41 cellular contexts compared by ENCODE assay signal in the genomic region with DNA sequence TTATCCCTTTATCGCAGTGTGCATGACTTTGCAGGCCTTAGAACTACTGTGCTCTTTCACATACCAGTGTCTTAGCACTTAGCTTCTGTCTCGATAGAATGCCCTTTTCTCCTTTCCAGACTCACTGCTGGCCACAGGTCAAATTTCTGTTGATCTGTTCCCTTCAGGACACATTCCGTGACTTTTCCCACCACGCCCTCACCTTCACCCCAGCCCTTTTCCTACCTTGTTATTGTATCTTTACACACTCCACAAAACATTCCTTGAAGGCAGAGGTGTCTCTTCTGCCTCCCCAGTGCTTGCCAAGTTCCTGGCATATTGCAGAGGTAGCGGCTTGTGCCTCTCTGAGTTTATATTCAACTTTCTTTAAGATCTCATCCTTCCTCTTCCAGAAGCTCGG. TPM values are rescaled to one million over a fixed set of nuclear protein-coding genes. Genes with fewer than 3 reads are reported as not detected.
A peak's percentile ranks its signal among the peaks of the same experiment; 100 is the strongest.
DNase-seq lines count a peak whose midpoint lies in the region; ATAC-seq and TF ChIP-seq lines count a peak whose summit lies in the region.
"Had no signal": no experiment of that assay in that cellular context is flagged by ENCODE, and none has a peak within 500 bp of the region (broad histone marks: within the 10 kb centered on the region; RNA-seq: fewer than 3 reads in every experiment).

No MANE protein-coding gene starts in this region.

- intact Hi-C loops in transverse colon (cut with DNase I; ENCODE audit: low total_unique reads) (no loop called here), sciatic nerve (cut with DNase I) (no loop called here)

- H3K27ac ChIP-seq in Peyer's patch (peak overlapping the region in 2 of 4 donors; percentile 20 to 69), endodermal cell (ENCODE audit: low read depth, low read length) (no peak overlapping the region), transverse colon (peak overlapping the region; percentile 32 to 63 (median 62))
- no peak overlapping the region for H3K27ac ChIP-seq in effector memory CD4-positive, alpha-beta T cell (ENCODE audit: insufficient read depth, low read length, poor library complexity, severe bottlenecking)
- H3K27ac ChIP-seq: HL-60, SJCRH30, thoracic aorta, uterus, WERI-Rb-1 had no signal

- no peak overlapping the region for H3K9ac ChIP-seq in endodermal cell (ENCODE audit: extremely low read depth, low read length, poor library complexity, severe bottlenecking)

- no peak for ATAC-seq in sciatic nerve
- ATAC-seq: activated naive CD4-positive, alpha-beta T cell treated with anti-CD3 and anti-CD28 coated beads, Interleukin-2, amount 50 U/mL, for 72 hours; esophagus mucosa; GM12878; naive thymus-derived CD8-positive, alpha-beta T cell had no signal

- peaks cover 0 to 24% (median 11%) of the 10 kb centered on the region in 4 donors for H3K4me1 ChIP-seq in Peyer's patch
- peaks cover 4% of the 10 kb centered on the region for H3K4me1 ChIP-seq in endodermal cell (ENCODE audit: control insufficient read depth, insufficient read depth, low read length)
- peaks cover 7 to 53% (median 39%) of the 10 kb centered on the region in 4 donors for H3K4me1 ChIP-seq in transverse colon
- H3K4me1 ChIP-seq in effector memory CD4-positive, alpha-beta T cell (ENCODE audit: control insufficient read depth, insufficient read depth, low read length, poor library complexity, severe bottlenecking): peaks cover 9% of the 10 kb centered on the region
- H3K4me1 ChIP-seq: SJCRH30 had no signal

- WGBS in endodermal cell (ENCODE audit: insufficient coverage in 1 of 2, insufficient read length in 1 of 2), 2 experiments: 87 to 91% methylated on average over 6 of the region's 6 CpGs
- WGBS in transverse colon (ENCODE audit: low coverage in 1 of 2), 2 donors: 45 to 58% methylated on average over 5 to 6 of the region's 6 CpGs

- no peaks in the 10 kb centered on the region for H3K36me3 Mint-ChIP-seq in endodermal cell (ENCODE audit: low read depth)
- no peaks in the 10 kb centered on the region for H3K36me3 Mint-ChIP-seq in neural crest cell (ENCODE audit: low read depth)
- H3K36me3 Mint-ChIP-seq: activated naive CD4-positive, alpha-beta T cell treated with anti-CD3 and anti-CD28 coated beads, Interleukin-2, amount 50 U/mL, for 72 hours; naive thymus-derived CD8-positive, alpha-beta T cell had no signal

- no peaks in the 10 kb centered on the region for H3K9me3 Mint-ChIP-seq in endodermal cell
- peaks cover 5% of the 10 kb centered on the region for H3K9me3 Mint-ChIP-seq in neural crest cell
- H3K9me3 Mint-ChIP-seq: activated CD4-positive, alpha-beta T cell treated with anti-CD3 and anti-CD28 coated beads, Interleukin-2, amount 10 ng/mL, durations not matched to agents 7 days and 5 days; activated naive CD4-positive, alpha-beta T cell treated with anti-CD3 and anti-CD28 coated beads, Interleukin-2, amount 50 U/mL, for 72 hours; CD8-positive, alpha-beta memory T cell; naive thymus-derived CD8-positive, alpha-beta T cell; stimulated activated naive CD8-positive, alpha-beta T cell treated with anti-CD3 and anti-CD28 coated beads, Interleukin-15, Interleukin-2, amounts not matched to agents 100 ng/mL and 50 ng/mL, for 24 hours had no signal

- in situ Hi-C loops in transverse colon (cut with MboI; ENCODE audit: low pct_ligation_motif_present in 1 of 4, low pct_unique_long_range_greater_than_20kb in 1 of 4, low sequenced_read_pairs in 3 of 4): no loop called here

- H3K4me3 ChIP-seq in Peyer's patch (no peak overlapping the region), endodermal cell (ENCODE audit: low read length) (no peak overlapping the region), transverse colon (no peak overlapping the region)
- H3K4me3 ChIP-seq in effector memory CD4-positive, alpha-beta T cell (ENCODE audit: insufficient read depth, low read depth, low read length, poor library complexity, severe bottlenecking): no peak overlapping the region
- H3K4me3 ChIP-seq: GM12878, SJCRH30, smooth muscle cell, thoracic aorta, uterus had no signal

- peaks cover 58% of the 10 kb centered on the region for H3K27me3 Mint-ChIP-seq in endodermal cell (ENCODE audit: insufficient read depth)
- peaks cover 50% of the 10 kb centered on the region for H3K27me3 Mint-ChIP-seq in neural crest cell (ENCODE audit: low read depth)

- H3K4me1 Mint-ChIP-seq in endodermal cell (peaks cover 12% of the 10 kb centered on the region), neural crest cell (peaks cover 18% of the 10 kb centered on the region)

- TF ChIP-seq EP300 in transverse colon (IDR thresholded peaks at IDR 0.05; ENCODE audit: low read depth): no peak

- DNase-seq in Peyer's patch: peak in 2 of 3 donors; percentile 63 to 66
- peak; percentile 44 for DNase-seq in endodermal cell
- DNase-seq in neural crest cell (ENCODE audit: low read depth, low spot score): no peak
- DNase-seq in transverse colon: peak; percentile 61
- DNase-seq in sciatic nerve (ENCODE audit: low spot score): no peak
- DNase-seq in effector memory CD4-positive, alpha-beta T cell: no peak
- no peak for DNase-seq in HuH-7.5 (ENCODE audit: low spot score)
- DNase-seq: activated CD4-positive, alpha-beta T cell treated with anti-CD3 and anti-CD28 coated beads, Interleukin-2, amount 10 ng/mL, durations not matched to agents 7 days and 5 days; activated effector memory CD4-positive, alpha-beta T cell treated with Interleukin-2 at 50 U/mL for 16 hours; anterior cingulate cortex; CD8-positive, alpha-beta memory T cell; EL; Karpas-422; kidney; midbrain; MV-4-11; NCI-H146; NCI-H446 treated with DMSO at 0.1 percent for 48 hours; NCI-H82; retina; SJCRH30; stimulated activated CD4-positive, alpha-beta T cell treated with anti-CD3 and anti-CD28 coated beads, Interleukin-1b, Interleukin-23, amount 100 ng/mL, for 48 hours; SW 1271; T-helper 9 cell; uterus; WERI-Rb-1 had no signal

- TF ChIP-seq POLR2A in Peyer's patch (IDR thresholded peaks at IDR 0.05) (no peak), transverse colon (IDR thresholded peaks at IDR 0.05) (no peak)

- TF ChIP-seq CTCF in Peyer's patch (IDR thresholded peaks at IDR 0.05): no peak
- no peak for TF ChIP-seq CTCF in endodermal cell (conservative IDR thresholded peaks at IDR 0.05)
- no peak for TF ChIP-seq CTCF in neural crest cell (conservative IDR thresholded peaks at IDR 0.05)
- TF ChIP-seq CTCF in transverse colon (IDR thresholded peaks at IDR 0.05): no peak

- H3K9me3 ChIP-seq in Peyer's patch (no peaks in the 10 kb centered on the region), endodermal cell (ENCODE audit: control insufficient read depth, low read length) (no peaks in the 10 kb centered on the region), transverse colon (no peaks in the 10 kb centered on the region)
- no peaks in the 10 kb centered on the region for H3K9me3 ChIP-seq in effector memory CD4-positive, alpha-beta T cell (ENCODE audit: control insufficient read depth, low read length)
- H3K9me3 ChIP-seq: SJCRH30, thoracic aorta, uterus had no signal

- no peaks in the 10 kb centered on the region for H3K36me3 ChIP-seq in Peyer's patch
- no peaks in the 10 kb centered on the region for H3K36me3 ChIP-seq in endodermal cell (ENCODE audit: control insufficient read depth, insufficient read depth, low read length)
- H3K36me3 ChIP-seq in transverse colon: no peaks in the 10 kb centered on the region
- no peaks in the 10 kb centered on the region for H3K36me3 ChIP-seq in effector memory CD4-positive, alpha-beta T cell (ENCODE audit: control insufficient read depth, insufficient read depth, low read length)
- H3K36me3 ChIP-seq: SJCRH30, thoracic aorta, uterus, WERI-Rb-1 had no signal

- H3K27ac Mint-ChIP-seq in endodermal cell (no peak overlapping the region), neural crest cell (ENCODE audit: unreplicated experiment) (peak overlapping the region; percentile 36)
- H3K27ac Mint-ChIP-seq: activated CD4-positive, alpha-beta T cell treated with anti-CD3 and anti-CD28 coated beads, Interleukin-2, amount 10 ng/mL, durations not matched to agents 7 days and 5 days; activated naive CD4-positive, alpha-beta T cell treated with anti-CD3 and anti-CD28 coated beads, Interleukin-2, amount 50 U/mL, for 72 hours; naive thymus-derived CD8-positive, alpha-beta T cell; stimulated activated naive CD8-positive, alpha-beta T cell treated with anti-CD3 and anti-CD28 coated beads, Interleukin-15, Interleukin-2, amounts not matched to agents 100 ng/mL and 50 ng/mL, for 24 hours had no signal

- no peak overlapping the region for H3K4me3 Mint-ChIP-seq in endodermal cell
- peak overlapping the region; percentile 37 for H3K4me3 Mint-ChIP-seq in neural crest cell
- H3K4me3 Mint-ChIP-seq: activated CD4-positive, alpha-beta T cell treated with anti-CD3 and anti-CD28 coated beads, Interleukin-2, amount 10 ng/mL, durations not matched to agents 7 days and 5 days; CD8-positive, alpha-beta memory T cell; naive thymus-derived CD8-positive, alpha-beta T cell; stimulated activated naive CD8-positive, alpha-beta T cell treated with anti-CD3 and anti-CD28 coated beads, Interleukin-15, Interleukin-2, amounts not matched to agents 100 ng/mL and 50 ng/mL, for 24 hours had no signal

- H3K27me3 ChIP-seq in Peyer's patch (no peaks in the 10 kb centered on the region), endodermal cell (ENCODE audit: control insufficient read depth, insufficient read depth, low read length, poor library complexity, severe bottlenecking) (peaks cover 44% of the 10 kb centered on the region), transverse colon (peaks cover 12% of the 10 kb centered on the region)
- peaks cover 17% of the 10 kb centered on the region for H3K27me3 ChIP-seq in effector memory CD4-positive, alpha-beta T cell (replicated peaks; ENCODE audit: control insufficient read depth, insufficient read depth, low read length, poor library complexity, severe bottlenecking)
- H3K27me3 ChIP-seq: uterus had no signal

RNA-seq across cellular contexts. Expression of a gene that starts 3.7 kb away (rescaled TPM):
- total RNA-seq in Peyer's patch (100 to 1,000 TPM in 1 of 4 donors, 10 to 100 TPM in 2, 1 to 10 TPM in 1; 5.8 to 169 (median 40.6) TPM), endodermal cell (1 to 10 TPM; 7.5 to 9.2 TPM), neural crest cell (23.9 and 24.5 TPM in 2 replicates), transverse colon (100 to 1,000 TPM in 1 of 4 donors, 10 to 100 TPM in 3; 40.7 to 137 (median 81.3) TPM), sciatic nerve (0.18 TPM)
- polyA plus RNA-seq in endodermal cell (2013, experiment 1 of 2): 34.7 TPM
- 30.4 TPM for polyA plus RNA-seq in endodermal cell (2013, experiment 2 of 2)
- total RNA-seq: activated CD4-positive, alpha-beta T cell treated with anti-CD3 and anti-CD28 coated beads, Interleukin-2, amount 10 ng/mL, durations not matched to agents 7 days and 5 days; activated naive CD4-positive, alpha-beta T cell treated with anti-CD3 and anti-CD28 coated beads, Interleukin-2, amount 50 U/mL, for 72 hours; fibroblast of villous mesenchyme; GM12878; RPMI7951 had no signal
- polyA plus RNA-seq: AG04450; BJ; CD8-positive, alpha-beta memory T cell; naive thymus-derived CD8-positive, alpha-beta T cell had no signal

RNA-seq across cellular contexts. Expression of a gene that starts 4.9 kb away (rescaled TPM):
- total RNA-seq in Peyer's patch (not detected), endodermal cell (not detected), neural crest cell (not detected in 2 replicates), transverse colon (under 1 TPM in 1 of 4 donors, not detected in 3; 0.64 TPM), sciatic nerve (0.80 TPM)
- polyA plus RNA-seq in endodermal cell (2013, experiment 1 of 2): not detected
- not detected for polyA plus RNA-seq in endodermal cell (2013, experiment 2 of 2)
- total RNA-seq: activated CD4-positive, alpha-beta T cell treated with anti-CD3 and anti-CD28 coated beads, Interleukin-2, amount 10 ng/mL, durations not matched to agents 7 days and 5 days; activated CD8-positive, alpha-beta memory T cell treated with anti-CD3 and anti-CD28 coated beads for 36 hours; activated naive CD4-positive, alpha-beta T cell treated with anti-CD3 and anti-CD28 coated beads, Interleukin-2, amount 50 U/mL, for 72 hours; CD8-positive, alpha-beta memory T cell; fibroblast of villous mesenchyme; GM12878; kidney; lower leg skin; naive thymus-derived CD8-positive, alpha-beta T cell; osteoblast; SJCRH30; thoracic aorta; uterus had no signal
- polyA plus RNA-seq: AG04450; BJ; CD8-positive, alpha-beta memory T cell; GM12878; naive thymus-derived CD8-positive, alpha-beta T cell had no signal

RNA-seq across cellular contexts. Expression of a gene that starts 23.8 kb away (rescaled TPM):
- total RNA-seq in Peyer's patch (100 to 1,000 TPM; 120 to 304 (median 177) TPM), endodermal cell (100 to 1,000 TPM; 136 to 221 TPM), neural crest cell (20.1 and 20.9 TPM in 2 replicates), transverse colon (100 to 1,000 TPM in 3 of 4 donors, 10 to 100 TPM in 1; 65.1 to 235 (median 168) TPM), sciatic nerve (184 TPM)
- 141 TPM for polyA plus RNA-seq in endodermal cell (2013, experiment 1 of 2)
- polyA plus RNA-seq in endodermal cell (2013, experiment 2 of 2): 179 TPM

RNA-seq across cellular contexts. Expression of a gene that starts 49.2 kb away (rescaled TPM):
- total RNA-seq in Peyer's patch (1 to 10 TPM in 1 of 4 donors, not detected in 3; 2.5 TPM), endodermal cell (under 1 TPM; 0.49 to 0.55 TPM), neural crest cell (not detected in 2 replicates), transverse colon (under 1 TPM in 1 of 4 donors, not detected in 3; 0.32 TPM), sciatic nerve (1.6 TPM)
- polyA plus RNA-seq in endodermal cell (2013, experiment 1 of 2): 0.96 TPM
- 0.54 TPM for polyA plus RNA-seq in endodermal cell (2013, experiment 2 of 2)

Comparison
In these comparisons a context has a peak if more than half of its experiments do, and no peak if none do; other contexts are left out.
1. DNase-seq: peak in Peyer's patch (2 of 3), endodermal cell (single experiment) and transverse colon (single experiment); none in neural crest cell (single experiment), sciatic nerve (single experiment), effector memory CD4-positive, alpha-beta T cell (0 of 3) and HuH-7.5 (single experiment).
2. H3K27ac ChIP-seq: peak in transverse colon (4 of 4); none in endodermal cell (single experiment) and effector memory CD4-positive, alpha-beta T cell (single experiment).